Comparison of ENCODE assay signal across 18 cellular contexts in genomic region chr1:25559996-25560395, GRCh38.
DNase-seq lines count a peak whose midpoint lies in the region; ATAC-seq lines count a peak whose summit lies in the region.
"Had no signal": no experiment of that assay in that cellular context is flagged by ENCODE, and none has a peak within 500 bp of the region (broad histone marks: within the 10 kb centered on the region; RNA-seq: fewer than 3 reads in every experiment).

No MANE protein-coding gene starts in this region.

- DNase-seq in CD1c-positive myeloid dendritic cell (ENCODE audit: extremely low spot score) (peak; percentile 45), GDM1 (lab: John Stamatoyannopoulos, UW) (peak; percentile 60), memory B cell (ENCODE audit: low spot score in 2 of 2) (no peak), COLO829 (ENCODE audit: low spot score) (no peak), HUDEP-2 (lab: John Stamatoyannopoulos, UW; ENCODE audit: unreplicated experiment in 76 of 76) (no peak), NCI-H526 treated with DMSO at 0.1 percent for 48 hours (lab: John Stamatoyannopoulos, UW) (no peak)
- DNase-seq: activated CD4-positive, CD25-positive, alpha-beta regulatory T cell treated with anti-CD3 and anti-CD28 coated beads, Interleukin-2, amount 50 U/mL, for 72 hours; GOT3; NCI-H1092; NCI-H69; OCI-M1; right lobe of liver had no signal

- no peaks in the 10 kb centered on the region for H3K27me3 Mint-ChIP-seq in memory B cell

- H3K27ac Mint-ChIP-seq in memory B cell = peak overlapping the region; percentile 63

- H3K9me3 Mint-ChIP-seq in memory B cell = no peaks in the 10 kb centered on the region

- H3K4me3 Mint-ChIP-seq in memory B cell = no peak overlapping the region

- ATAC-seq in memory B cell (ENCODE audit: low read depth) (no peak), GM19351 (IDR thresholded peaks at IDR 0.05; ENCODE audit: unreplicated experiment) (no peak)
- ATAC-seq: K562, left lobe of liver had no signal

- peak overlapping the region; percentile 84 for H3K27ac ChIP-seq in angular gyrus (ENCODE audit: low read depth, low read length)
- H3K27ac ChIP-seq: HL-60, right lobe of liver, SJSA1 had no signal

- peaks cover 32% of the 10 kb centered on the region for H3K4me1 Mint-ChIP-seq in memory B cell

- H3K36me3 Mint-ChIP-seq in memory B cell = peaks cover 6% of the 10 kb centered on the region

Comparison
In these comparisons a context has a peak if more than half of its experiments do, and no peak if none do; other contexts are left out.
1. DNase-seq: peak in CD1c-positive myeloid dendritic cell (single experiment) and GDM1 (single experiment); none in memory B cell (0 of 2), COLO829 (single experiment), HUDEP-2 (0 of 76) and NCI-H526 treated with DMSO at 0.1 percent for 48 hours (single experiment).